In genomic region chr10:85979598-85979997, GRCh38 we compare ENCODE assay signal across 21 cellular contexts.
A peak's percentile ranks its signal among the peaks of the same experiment; 100 is the strongest.
DNase-seq lines count a peak whose midpoint lies in the region; FAIRE-seq and TF ChIP-seq lines count a peak whose summit lies in the region.
"Had no signal": no experiment of that assay in that cellular context is flagged by ENCODE, and none has a peak within 500 bp of the region (broad histone marks: within the 10 kb centered on the region; RNA-seq: fewer than 3 reads in every experiment).

No MANE protein-coding gene starts in this region.

- H3K4me1 ChIP-seq in kidney (ENCODE audit: control insufficient read depth in 1 of 2, insufficient read depth in 1 of 2, low read depth in 1 of 2, low read length in 2 of 2), result no peaks in the 10 kb centered on the region
- H3K4me1 ChIP-seq: Caco-2 had no signal

- no peak for FAIRE-seq in kidney (lab: Jason Lieb, UNC)
- FAIRE-seq: A204.1, G401.6, GM12892, H1 had no signal

- H3K9me3 Mint-ChIP-seq in activated CD4-positive, alpha-beta T cell treated with anti-CD3 and anti-CD28 coated beads, Interleukin-2, amount 10 ng/mL, durations not matched to agents 24 days and 14 days, result no peaks in the 10 kb centered on the region
- H3K9me3 Mint-ChIP-seq in type B pancreatic cell, result no peaks in the 10 kb centered on the region
- H3K9me3 Mint-ChIP-seq: CD8-positive, alpha-beta T cell had no signal

- no peak overlapping the region for H3K4me3 ChIP-seq in kidney (ENCODE audit: low read length in 2 of 2)
- H3K4me3 ChIP-seq: BLaER1, GM23248 had no signal

- H3K4me3 Mint-ChIP-seq in activated CD4-positive, alpha-beta T cell treated with anti-CD3 and anti-CD28 coated beads, Interleukin-2, amount 10 ng/mL, durations not matched to agents 24 days and 14 days, result no peak overlapping the region
- H3K4me3 Mint-ChIP-seq in type B pancreatic cell, result no peak overlapping the region
- H3K4me3 Mint-ChIP-seq: B cell; CD4-positive, CD25-positive, alpha-beta regulatory T cell; CD8-positive, alpha-beta T cell had no signal

- H3K36me3 ChIP-seq in kidney (ENCODE audit: control insufficient read depth in 1 of 2, insufficient read depth in 2 of 2, low read length in 2 of 2), result no peaks in the 10 kb centered on the region
- H3K36me3 ChIP-seq: BLaER1 had no signal

- H3K36me3 Mint-ChIP-seq in activated CD4-positive, alpha-beta T cell treated with anti-CD3 and anti-CD28 coated beads, Interleukin-2, amount 10 ng/mL, durations not matched to agents 24 days and 14 days (ENCODE audit: low read depth), result no peaks in the 10 kb centered on the region
- H3K36me3 Mint-ChIP-seq in type B pancreatic cell, result no peaks in the 10 kb centered on the region
- H3K36me3 Mint-ChIP-seq: CD4-positive, CD25-positive, alpha-beta regulatory T cell; CD8-positive, alpha-beta T cell had no signal

- intact Hi-C loops in activated CD4-positive, alpha-beta T cell treated with anti-CD3 and anti-CD28 coated beads, Interleukin-2, amount 10 ng/mL, durations not matched to agents 24 days and 14 days (cut with micrococcal nuclease), result no loop called here
- intact Hi-C loops in kidney (cut with DNase I), result no loop called here

- no peaks in the 10 kb centered on the region for H3K4me1 Mint-ChIP-seq in activated CD4-positive, alpha-beta T cell treated with anti-CD3 and anti-CD28 coated beads, Interleukin-2, amount 10 ng/mL, durations not matched to agents 24 days and 14 days
- H3K4me1 Mint-ChIP-seq in type B pancreatic cell (ENCODE audit: unreplicated experiment), result no peaks in the 10 kb centered on the region
- H3K4me1 Mint-ChIP-seq: B cell; CD4-positive, CD25-positive, alpha-beta regulatory T cell had no signal

- no peak overlapping the region for H3K27ac ChIP-seq in kidney (ENCODE audit: low read depth in 2 of 2, low read length in 2 of 2)
- H3K27ac ChIP-seq: 22Rv1, BLaER1, C4-2B, GM23248 had no signal

- H3K27me3 Mint-ChIP-seq in activated CD4-positive, alpha-beta T cell treated with anti-CD3 and anti-CD28 coated beads, Interleukin-2, amount 10 ng/mL, durations not matched to agents 24 days and 14 days, result no peaks in the 10 kb centered on the region
- H3K27me3 Mint-ChIP-seq in type B pancreatic cell, result peaks cover 4% of the 10 kb centered on the region
- H3K27me3 Mint-ChIP-seq: CD4-positive, CD25-positive, alpha-beta regulatory T cell had no signal

- H3K9ac ChIP-seq in kidney (ENCODE audit: low read length in 2 of 2), result no peak overlapping the region
- H3K9ac ChIP-seq: BLaER1, GM23248 had no signal

- H3K9me3 ChIP-seq in kidney (ENCODE audit: control insufficient read depth in 1 of 2, low read length in 2 of 2), result no peaks in the 10 kb centered on the region
- H3K9me3 ChIP-seq: BLaER1, Caco-2 had no signal

- DNase-seq in activated CD4-positive, alpha-beta T cell treated with anti-CD3 and anti-CD28 coated beads, Interleukin-2, amount 10 ng/mL, durations not matched to agents 24 days and 14 days, result peak; percentile 37
- DNase-seq in activated CD4-positive, alpha-beta T cell treated with anti-CD3 and anti-CD28 coated beads for 48 hours, result no peak
- DNase-seq in islet precursor cell (peak; percentile 27), type B pancreatic cell (ENCODE audit: extremely low spot score, unreplicated experiment) (peak; percentile 24), kidney (no peak), NCI-H510A (lab: John Stamatoyannopoulos, UW) (no peak)
- DNase-seq: Caco-2; CD4-positive, CD25-positive, alpha-beta regulatory T cell; CD8-positive, alpha-beta T cell; DMS153; DND-41; GM23248; H7 had no signal

- TF ChIP-seq CTCF in type B pancreatic cell (conservative IDR thresholded peaks at IDR 0.05), result no peak
- no peak for TF ChIP-seq CTCF in kidney (IDR thresholded peaks at IDR 0.05; ENCODE audit: borderline replicate concordance, extremely low read depth, insufficient read depth)

- H3K27ac Mint-ChIP-seq in activated CD4-positive, alpha-beta T cell treated with anti-CD3 and anti-CD28 coated beads, Interleukin-2, amount 10 ng/mL, durations not matched to agents 24 days and 14 days, result no peak overlapping the region
- H3K27ac Mint-ChIP-seq in type B pancreatic cell, result no peak overlapping the region
- H3K27ac Mint-ChIP-seq: B cell; CD4-positive, CD25-positive, alpha-beta regulatory T cell; CD8-positive, alpha-beta T cell had no signal

Comparison
In these comparisons a context has a peak if more than half of its experiments do, and no peak if none do; other contexts are left out.
1. DNase-seq: peak in activated CD4-positive, alpha-beta T cell treated with anti-CD3 and anti-CD28 coated beads, Interleukin-2, amount 10 ng/mL, durations not matched to agents 24 days and 14 days (single experiment), islet precursor cell (single experiment) and type B pancreatic cell (single experiment); none in activated CD4-positive, alpha-beta T cell treated with anti-CD3 and anti-CD28 coated beads for 48 hours (single experiment), kidney (single experiment) and NCI-H510A (single experiment).